19 cellular contexts compared by ENCODE assay signal in the genomic region with DNA sequence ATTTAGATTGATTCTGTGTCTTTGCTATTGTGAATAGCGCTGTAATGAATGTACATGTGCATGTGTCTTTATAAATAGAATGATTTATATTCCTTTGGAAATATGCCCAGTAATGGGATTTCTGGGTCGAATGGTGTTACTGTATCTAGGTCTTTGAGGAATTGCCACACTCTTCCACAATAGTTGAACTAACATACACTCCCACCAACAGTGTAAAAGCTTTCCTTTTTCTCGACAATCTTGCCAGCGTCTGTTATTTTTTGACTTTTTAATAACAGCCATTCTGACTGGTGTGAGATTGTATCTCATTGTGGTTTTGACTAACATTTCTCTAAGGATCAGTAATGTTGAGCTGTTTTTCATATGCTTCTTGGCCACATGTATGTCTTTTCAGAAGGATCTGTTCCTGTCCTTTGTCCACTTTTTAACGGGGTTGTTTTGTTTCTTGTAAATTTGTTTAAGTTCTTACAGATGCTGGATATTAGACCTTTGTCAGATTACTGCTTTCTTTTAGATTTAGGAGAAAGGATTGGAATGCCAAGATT.
DNase-seq lines count a peak whose midpoint lies in the region; ATAC-seq and TF ChIP-seq lines count a peak whose summit lies in the region.
"Had no signal": no experiment of that assay in that cellular context is flagged by ENCODE, and none has a peak within 500 bp of the region (broad histone marks: within the 10 kb centered on the region; RNA-seq: fewer than 3 reads in every experiment).

No MANE protein-coding gene starts in this region.

- H4K5ac ChIP-seq in IMR-90 (ENCODE audit: low read depth, low read length) = no peak overlapping the region

- H3K9me1 ChIP-seq in IMR-90 (ENCODE audit: insufficient read depth, low read length) = no peaks in the 10 kb centered on the region; the same call in 1 of the 2 replicates

- no peak overlapping the region for H2BK20ac ChIP-seq in IMR-90 (ENCODE audit: low read depth, low read length)

- no peak overlapping the region for H2BK120ac ChIP-seq in IMR-90 (ENCODE audit: low read depth, low read length)

- TF ChIP-seq POLR2A in IMR-90 (IDR thresholded peaks at IDR 0.05; ENCODE audit: low read depth, low read length) = no peak

- no peak for TF ChIP-seq CTCF in IMR-90 (conservative IDR thresholded peaks at IDR 0.05; ENCODE audit: low read depth, low read length)
- no peak for TF ChIP-seq CTCF in fibroblast of the aortic adventitia (IDR thresholded peaks at IDR 0.05; ENCODE audit: insufficient read depth, low read length)

- H2AK5ac ChIP-seq in IMR-90 (ENCODE audit: low read depth, low read length) = no peak overlapping the region

- H3K4ac ChIP-seq in IMR-90 (ENCODE audit: low read depth, low read length) = no peak overlapping the region

- no peak overlapping the region for H3K23ac ChIP-seq in IMR-90 (ENCODE audit: low read depth, low read length)

- H3K36me3 Mint-ChIP-seq in T-helper 2 cell treated with Interferon-gamma antibody and Interleukin-4, amounts not matched to agents 5 μg/mL and 100 μg/mL, for 36 hours (ENCODE audit: low read depth) = no peaks in the 10 kb centered on the region
- H3K36me3 Mint-ChIP-seq in activated T-helper 17 cell treated with anti-CD3 and anti-CD28 coated beads, Interleukin-2, amount 50 U/mL, for 72 hours (ENCODE audit: low read depth) = no peaks in the 10 kb centered on the region
- H3K36me3 Mint-ChIP-seq: activated CD8-positive, alpha-beta memory T cell treated with anti-CD3 and anti-CD28 coated beads, Interleukin-2, amount 10 ng/mL, durations not matched to agents 7 days and 5 days had no signal

- H3K56ac ChIP-seq in IMR-90 (ENCODE audit: extremely low read depth, insufficient read depth, low read length) = no peak overlapping the region

- no peak overlapping the region for H3K9ac ChIP-seq in IMR-90 (ENCODE audit: low read depth, low read length)

- no peak for ATAC-seq in IMR-90 (ENCODE audit: low read depth)
- no peak for ATAC-seq in activated T-helper 17 cell treated with anti-CD3 and anti-CD28 coated beads, Interleukin-2, amount 50 U/mL, for 72 hours (replicated peaks)
- ATAC-seq in HG03095 (IDR thresholded peaks at IDR 0.05; ENCODE audit: unreplicated experiment) = no peak
- ATAC-seq: activated CD4-positive, CD25-positive, alpha-beta regulatory T cell treated with anti-CD3 and anti-CD28 coated beads, Interleukin-2, amount 50 U/mL, for 24 hours; activated CD8-positive, alpha-beta memory T cell treated with anti-CD3 and anti-CD28 coated beads, Interleukin-2, amount 10 ng/mL, durations not matched to agents 7 days and 5 days; heart left ventricle; mucosa of descending colon; stimulated activated naive CD8-positive, alpha-beta T cell treated with anti-CD3 and anti-CD28 coated beads, Interleukin-15, amount 100 ng/mL, for 72 hours had no signal

- BruUV-seq in IMR-90 (replicated peaks; lab: Mats Ljungman, UMichigan) = no TSS peak

- dilution Hi-C loops in IMR-90 (cut with HindIII; ENCODE audit: low sequenced_read_pairs, unreplicated experiment) = no loop called here

- H2AK9ac ChIP-seq in IMR-90 (replicated peaks; ENCODE audit: low read depth, low read length, poor library complexity) = no peak overlapping the region

- no peak overlapping the region for H2BK15ac ChIP-seq in IMR-90 (ENCODE audit: low read depth, low read length)

- peaks cover 8% of the 10 kb centered on the region for H3K4me1 Mint-ChIP-seq in T-helper 2 cell treated with Interferon-gamma antibody and Interleukin-4, amounts not matched to agents 5 μg/mL and 100 μg/mL, for 36 hours (ENCODE audit: low read depth)
- H3K4me1 Mint-ChIP-seq in activated T-helper 17 cell treated with anti-CD3 and anti-CD28 coated beads, Interleukin-2, amount 50 U/mL, for 72 hours = no peaks in the 10 kb centered on the region
- H3K4me1 Mint-ChIP-seq: activated CD8-positive, alpha-beta memory T cell treated with anti-CD3 and anti-CD28 coated beads, Interleukin-2, amount 10 ng/mL, durations not matched to agents 7 days and 5 days; stimulated activated naive CD8-positive, alpha-beta T cell treated with anti-CD3 and anti-CD28 coated beads, Interleukin-15, amount 100 ng/mL, for 72 hours had no signal

- no peak overlapping the region for H3K27ac Mint-ChIP-seq in T-helper 2 cell treated with Interferon-gamma antibody and Interleukin-4, amounts not matched to agents 5 μg/mL and 100 μg/mL, for 36 hours
- no peak overlapping the region for H3K27ac Mint-ChIP-seq in activated T-helper 17 cell treated with anti-CD3 and anti-CD28 coated beads, Interleukin-2, amount 50 U/mL, for 72 hours
- H3K27ac Mint-ChIP-seq: activated CD8-positive, alpha-beta memory T cell treated with anti-CD3 and anti-CD28 coated beads, Interleukin-2, amount 10 ng/mL, durations not matched to agents 7 days and 5 days; CD4-positive, alpha-beta T cell had no signal

- H3K4me1 ChIP-seq in IMR-90 (ENCODE audit: control insufficient read depth, insufficient read depth, low read length) = peaks cover 2% of the 10 kb centered on the region; the same call in 1 of the 2 replicates

- CTCF ChIA-PET in IMR-90 (lab: Yijun Ruan, JAX) = interaction anchor here (1.2 kb wide), 1 partner anchor 15 kb away, joined by 4 read pairs; no protein-coding TSS in a partner anchor

- H3K18ac ChIP-seq in IMR-90 (ENCODE audit: low read depth, low read length) = no peak overlapping the region

- DNase-seq in IMR-90 = peak; percentile 38
- DNase-seq in T-helper 2 cell treated with Interferon-gamma antibody and Interleukin-4, amounts not matched to agents 5 μg/mL and 100 μg/mL, for 36 hours (ENCODE audit: low spot score) = no peak
- DNase-seq in fibroblast of the aortic adventitia (ENCODE audit: low read depth) = peak; percentile 81
- DNase-seq in HuH-7 (ENCODE audit: low spot score) = no peak
- no peak for DNase-seq in activated T-cell treated with anti-CD3 and anti-CD28 coated beads for 4 hours
- DNase-seq: activated CD8-positive, alpha-beta memory T cell treated with anti-CD3 and anti-CD28 coated beads, Interleukin-2, amount 10 ng/mL, durations not matched to agents 7 days and 5 days; activated naive CD4-positive, alpha-beta T cell; CD4-positive, alpha-beta T cell; heart left ventricle; MG63; mucosa of descending colon; NCI-H2029 treated with DMSO at 0.1 percent for 48 hours; NCI-H748 treated with DMSO at 0.1 percent for 48 hours; stimulated activated CD4-positive, alpha-beta T cell treated with anti-CD3 and anti-CD28 coated beads, Interleukin-12 subunit alpha, Interleukin-12 subunit beta, amount 100 ng/mL, for 4 hours; stimulated activated naive CD8-positive, alpha-beta T cell treated with anti-CD3 and anti-CD28 coated beads, Interleukin-15, amount 100 ng/mL, for 72 hours had no signal

- no peaks in the 10 kb centered on the region for H3K36me3 ChIP-seq in IMR-90 (ENCODE audit: control insufficient read depth, insufficient read depth, low read length)
- H3K36me3 ChIP-seq: cardiac muscle cell, heart left ventricle, MG63 had no signal

- H4K8ac ChIP-seq in IMR-90 (ENCODE audit: low read depth in 2 of 2, low read length in 2 of 2) = no peak overlapping the region

- H3K14ac ChIP-seq in IMR-90 (replicated peaks; ENCODE audit: low read depth, low read length) = no peak overlapping the region

- H4K91ac ChIP-seq in IMR-90 (ENCODE audit: insufficient read depth, low read depth, low read length) = no peak overlapping the region

- no peaks in the 10 kb centered on the region for H3K79me1 ChIP-seq in IMR-90 (ENCODE audit: low read depth in 1 of 2, low read length in 2 of 2)

- H3K4me3 ChIP-seq in IMR-90 (ENCODE audit: insufficient read depth, low read depth, low read length) (no peak overlapping the region), fibroblast of the aortic adventitia (ENCODE audit: low read depth, low read length) (no peak overlapping the region)
- H3K4me3 ChIP-seq: cardiac muscle cell, heart left ventricle, MG63, mucosa of descending colon had no signal

- H2AFZ ChIP-seq in IMR-90 (replicated peaks; ENCODE audit: low read length, poor library complexity) = no peak overlapping the region

- H3K27me3 ChIP-seq in IMR-90 (ENCODE audit: control insufficient read depth, insufficient read depth, low read length) = no peaks in the 10 kb centered on the region; the same call in 1 of the 2 replicates
- H3K27me3 ChIP-seq: cardiac muscle cell, heart left ventricle, MG63 had no signal

- intact Hi-C loops in IMR-90 (cut with micrococcal nuclease) = no loop called here

- H3K27ac ChIP-seq in IMR-90 (ENCODE audit: insufficient read depth, low read length) = no peak overlapping the region
- H3K27ac ChIP-seq: cardiac muscle cell, heart left ventricle had no signal

- peaks cover 17% of the 10 kb centered on the region for H3K27me3 Mint-ChIP-seq in T-helper 2 cell treated with Interferon-gamma antibody and Interleukin-4, amounts not matched to agents 5 μg/mL and 100 μg/mL, for 36 hours (ENCODE audit: low read depth)
- peaks cover 7% of the 10 kb centered on the region for H3K27me3 Mint-ChIP-seq in activated T-helper 17 cell treated with anti-CD3 and anti-CD28 coated beads, Interleukin-2, amount 50 U/mL, for 72 hours

- 67% methylated on average over 1 of the region's 5 CpGs; no CpG with 5 or more reads in 1 of the 2 experiments for WGBS in IMR-90 (ENCODE audit: extremely low coverage in 2 of 2, insufficient read length in 1 of 2), 2 experiments

- H3K4me2 ChIP-seq in IMR-90 (ENCODE audit: low read depth, low read length) = peak overlapping the region; percentile 40; the same call in 1 of the 2 replicates

- no peaks in the 10 kb centered on the region for H3K9me3 Mint-ChIP-seq in T-helper 2 cell treated with Interferon-gamma antibody and Interleukin-4, amounts not matched to agents 5 μg/mL and 100 μg/mL, for 36 hours
- H3K9me3 Mint-ChIP-seq in activated T-helper 17 cell treated with anti-CD3 and anti-CD28 coated beads, Interleukin-2, amount 50 U/mL, for 72 hours = no peaks in the 10 kb centered on the region
- H3K9me3 Mint-ChIP-seq: CD4-positive, alpha-beta T cell; stimulated activated naive CD8-positive, alpha-beta T cell treated with anti-CD3 and anti-CD28 coated beads, Interleukin-15, amount 100 ng/mL, for 72 hours had no signal

- POLR2A ChIA-PET in IMR-90 (lab: Charles Lee; ENCODE audit: unreplicated experiment) = no interaction called here

- TF ChIP-seq RAD21 in IMR-90 (IDR thresholded peaks at IDR 0.05; ENCODE audit: low read length) = no peak

- H3K9me3 ChIP-seq in IMR-90 (ENCODE audit: control insufficient read depth, insufficient read depth, low read length) = no peaks in the 10 kb centered on the region
- H3K9me3 ChIP-seq: heart left ventricle, MG63, mucosa of descending colon had no signal

- H4K20me1 ChIP-seq in IMR-90 (ENCODE audit: insufficient read depth, low read length) = no peaks in the 10 kb centered on the region

- peak overlapping the region; percentile 3 for H3K4me3 Mint-ChIP-seq in T-helper 2 cell treated with Interferon-gamma antibody and Interleukin-4, amounts not matched to agents 5 μg/mL and 100 μg/mL, for 36 hours
- H3K4me3 Mint-ChIP-seq in activated T-helper 17 cell treated with anti-CD3 and anti-CD28 coated beads, Interleukin-2, amount 50 U/mL, for 72 hours = no peak overlapping the region
- H3K4me3 Mint-ChIP-seq: activated CD8-positive, alpha-beta memory T cell treated with anti-CD3 and anti-CD28 coated beads, Interleukin-2, amount 10 ng/mL, durations not matched to agents 7 days and 5 days; CD4-positive, alpha-beta T cell; stimulated activated naive CD8-positive, alpha-beta T cell treated with anti-CD3 and anti-CD28 coated beads, Interleukin-15, amount 100 ng/mL, for 72 hours had no signal

- H2BK5ac ChIP-seq in IMR-90 (ENCODE audit: low read depth, low read length, poor library complexity, severe bottlenecking) = no peak overlapping the region

- in situ Hi-C loops in IMR-90 (cut with MboI; ENCODE audit: low sequenced_read_pairs) = no loop called here

Comparison
In these comparisons a context has a peak if more than half of its experiments do, and no peak if none do; other contexts are left out.
1. DNase-seq: peak in IMR-90 (single experiment) and fibroblast of the aortic adventitia (single experiment); none in T-helper 2 cell treated with Interferon-gamma antibody and Interleukin-4, amounts not matched to agents 5 μg/mL and 100 μg/mL, for 36 hours (single experiment), HuH-7 (single experiment) and activated T-cell treated with anti-CD3 and anti-CD28 coated beads for 4 hours (single experiment).